ENCODE assay signal across 27 cellular contexts in genomic region chr2:128789221-128789620, GRCh38.
"Had no signal": no experiment of that assay in that cellular context is flagged by ENCODE, and none has a peak within 500 bp of the region (broad histone marks: within the 10 kb centered on the region; RNA-seq: fewer than 3 reads in every experiment).

No MANE protein-coding gene starts in this region.

- H3K9me3 ChIP-seq: left ventricle myocardium inferior, mucosa of descending colon, psoas muscle, suprapubic skin, tibial nerve had no signal

- H3K36me3 Mint-ChIP-seq: stimulated activated naive B cell treated with anti-CD40 and anti-IgM and Interleukin-4, amounts not matched to agents 10 μg/mL and 1 μg/mL and 100 μg/mL, for 72 hours had no signal

- H3K27me3 ChIP-seq: suprapubic skin, tibial nerve had no signal

- DNase-seq: activated CD4-positive, alpha-beta T cell treated with anti-CD3 and anti-CD28 coated beads for 48 hours; activated CD8-positive, alpha-beta T cell treated with anti-CD3 and anti-CD28 coated beads for 36 hours; activated gamma-delta T cell; activated naive CD4-positive, alpha-beta T cell treated with anti-CD3 and anti-CD28 coated beads, Interleukin-2, amount 50 U/mL, for 16 hours; activated T-cell treated with anti-CD3 and anti-CD28 coated beads, Interleukin-2, amount 50 U/mL, for 1 hour; amniotic stem cell; dermis blood vessel endothelial cell; effector CD8-positive, alpha-beta T cell; left ventricle myocardium inferior; mesendoderm; mucosa of descending colon; nucleus accumbens; psoas muscle; stimulated activated CD4-positive, alpha-beta T cell treated with anti-CD3 and anti-CD28 coated beads, Interleukin-15, amount 100 ng/mL, for 24 hours; stimulated activated naive B cell treated with anti-CD40 and anti-IgM and Interleukin-4, amounts not matched to agents 10 μg/mL and 1 μg/mL and 100 μg/mL, for 72 hours; T-helper 17 cell; T1000; WERI-Rb-1 had no signal

- H3K27ac ChIP-seq: left ventricle myocardium inferior, parathyroid adenoma, psoas muscle, suprapubic skin, tibial nerve, WERI-Rb-1 had no signal

- H3K27me3 Mint-ChIP-seq: activated CD8-positive, alpha-beta T cell treated with anti-CD3 and anti-CD28 coated beads for 36 hours; central memory CD8-positive, alpha-beta T cell; T-helper 17 cell had no signal

- H3K9me3 Mint-ChIP-seq: activated CD8-positive, alpha-beta T cell treated with anti-CD3 and anti-CD28 coated beads for 36 hours; nephron had no signal

- H3K27ac Mint-ChIP-seq: activated CD8-positive, alpha-beta T cell treated with anti-CD3 and anti-CD28 coated beads for 36 hours; stimulated activated naive B cell treated with anti-CD40 and anti-IgM and Interleukin-4, amounts not matched to agents 10 μg/mL and 1 μg/mL and 100 μg/mL, for 72 hours; T-helper 17 cell had no signal

- H3K4me3 Mint-ChIP-seq: activated CD8-positive, alpha-beta T cell treated with anti-CD3 and anti-CD28 coated beads for 36 hours; central memory CD8-positive, alpha-beta T cell; nephron; stimulated activated naive B cell treated with anti-CD40 and anti-IgM and Interleukin-4, amounts not matched to agents 10 μg/mL and 1 μg/mL and 100 μg/mL, for 72 hours; T-helper 17 cell had no signal

- H3K4me1 ChIP-seq: left ventricle myocardium inferior, parathyroid adenoma, psoas muscle, tibial nerve had no signal

- ATAC-seq: activated CD4-positive, CD25-positive, alpha-beta regulatory T cell treated with anti-CD3 and anti-CD28 coated beads, Interleukin-2, amount 50 U/mL, for 24 hours; activated CD8-positive, alpha-beta T cell treated with anti-CD3 and anti-CD28 coated beads for 36 hours; mucosa of descending colon; psoas muscle; SK-N-SH treated with all-trans-retinoic acid at 6 μM for 48 hours; stimulated activated naive B cell treated with anti-CD40 and anti-IgM and Interleukin-4, amounts not matched to agents 10 μg/mL and 1 μg/mL and 100 μg/mL, for 72 hours; T-helper 17 cell had no signal

- H3K4me1 Mint-ChIP-seq: central memory CD8-positive, alpha-beta T cell; stimulated activated naive B cell treated with anti-CD40 and anti-IgM and Interleukin-4, amounts not matched to agents 10 μg/mL and 1 μg/mL and 100 μg/mL, for 72 hours; T-helper 17 cell had no signal

- H3K4me3 ChIP-seq: left ventricle myocardium inferior, lung, mucosa of descending colon, psoas muscle, smooth muscle cell, suprapubic skin, tibial nerve had no signal

- H3K36me3 ChIP-seq: left ventricle myocardium inferior, suprapubic skin, tibial nerve, WERI-Rb-1 had no signal
